In genomic region chr20:58309607-58310290, GRCh38 we compare ENCODE assay signal across 1 cellular context.
A peak's percentile ranks its signal among the peaks of the same experiment; 100 is the strongest.
TF ChIP-seq lines count a peak whose summit lies in the region.

A gene with protein sequence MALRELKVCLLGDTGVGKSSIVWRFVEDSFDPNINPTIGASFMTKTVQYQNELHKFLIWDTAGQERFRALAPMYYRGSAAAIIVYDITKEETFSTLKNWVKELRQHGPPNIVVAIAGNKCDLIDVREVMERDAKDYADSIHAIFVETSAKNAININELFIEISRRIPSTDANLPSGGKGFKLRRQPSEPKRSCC (plus strand): TSS chr20:58309715. CDS start chr20:58309977, 262 bp downstream.

TF ChIP-seq in HepG2, 621 proteins besides CTCF, POLR2A, EP300 and RAD21 (continued from another document and continues in another):
- TF ChIP-seq, protein P1, sequence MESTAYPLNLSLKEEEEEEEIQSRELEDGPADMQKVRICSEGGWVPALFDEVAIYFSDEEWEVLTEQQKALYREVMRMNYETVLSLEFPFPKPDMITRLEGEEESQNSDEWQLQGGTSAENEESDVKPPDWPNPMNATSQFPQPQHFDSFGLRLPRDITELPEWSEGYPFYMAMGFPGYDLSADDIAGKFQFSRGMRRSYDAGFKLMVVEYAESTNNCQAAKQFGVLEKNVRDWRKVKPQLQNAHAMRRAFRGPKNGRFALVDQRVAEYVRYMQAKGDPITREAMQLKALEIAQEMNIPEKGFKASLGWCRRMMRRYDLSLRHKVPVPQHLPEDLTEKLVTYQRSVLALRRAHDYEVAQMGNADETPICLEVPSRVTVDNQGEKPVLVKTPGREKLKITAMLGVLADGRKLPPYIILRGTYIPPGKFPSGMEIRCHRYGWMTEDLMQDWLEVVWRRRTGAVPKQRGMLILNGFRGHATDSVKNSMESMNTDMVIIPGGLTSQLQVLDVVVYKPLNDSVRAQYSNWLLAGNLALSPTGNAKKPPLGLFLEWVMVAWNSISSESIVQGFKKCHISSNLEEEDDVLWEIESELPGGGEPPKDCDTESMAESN (CRISPR knock-in tag; conservative IDR thresholded peaks at IDR 0.05) = peak; percentile 62; the same call in 1 of the 2 replicates
- TF ChIP-seq ZNF709 (CRISPR knock-in tag; IDR thresholded peaks at IDR 0.05) (peak; percentile 78; the same call in 1 of the 2 replicates), ZNF430 (CRISPR knock-in tag; IDR thresholded peaks at IDR 0.05) (peak; percentile 22; the same call in 1 of the 2 replicates), SALL1 (CRISPR knock-in tag; IDR thresholded peaks at IDR 0.05) (peak; percentile 74), ZNF841 (CRISPR knock-in tag; IDR thresholded peaks at IDR 0.05; ENCODE audit: borderline replicate concordance) (no peak), HMG20B (CRISPR knock-in tag; conservative IDR thresholded peaks at IDR 0.05) (no peak), ZNF550 (CRISPR knock-in tag; IDR thresholded peaks at IDR 0.05; ENCODE audit: borderline replicate concordance) (no peak), ZNF766 (CRISPR knock-in tag; IDR thresholded peaks at IDR 0.05; ENCODE audit: borderline replicate concordance) (peak; percentile 56; the same call in 1 of the 2 replicates), HNRNPK (IDR thresholded peaks at IDR 0.05; ENCODE audit: low read depth, low read length, poor library complexity, severe bottlenecking) (peak; percentile 99), IRX3 (CRISPR knock-in tag; IDR thresholded peaks at IDR 0.05; ENCODE audit: borderline replicate concordance, low read depth) (peak; percentile 64; the same call in 1 of the 2 replicates), ZNF562 (CRISPR knock-in tag; IDR thresholded peaks at IDR 0.05; ENCODE audit: borderline replicate concordance) (no peak), PCBP1 (IDR thresholded peaks at IDR 0.05; ENCODE audit: borderline replicate concordance, low read depth, low read length) (peak; percentile 70; the same call in 1 of the 2 replicates), MED1 (CRISPR knock-in tag; IDR thresholded peaks at IDR 0.05) (peak; percentile 23; the same call in 1 of the 2 replicates), RBFOX2 (IDR thresholded peaks at IDR 0.05; ENCODE audit: low read depth, low read length) (peak; percentile 91), ZBTB10 (CRISPR knock-in tag; IDR thresholded peaks at IDR 0.05; ENCODE audit: borderline replicate concordance) (0 out of 2 replicates have a peak, but pooled peaks have one; percentile 34), ZNF24 (IDR thresholded peaks at IDR 0.05) (0 out of 2 replicates have a peak, but pooled peaks have one; percentile 29), HCFC1 (IDR thresholded peaks at IDR 0.05; ENCODE audit: low read depth, low read length) (peak; percentile 25; the same call in 1 of the 2 replicates), SIN3A (IDR thresholded peaks at IDR 0.05; ENCODE audit: borderline replicate concordance, low read depth, low read length) (0 out of 2 replicates have a peak, but pooled peaks have one; percentile 70), YEATS4 (CRISPR knock-in tag; IDR thresholded peaks at IDR 0.05; ENCODE audit: borderline replicate concordance) (peak; percentile 96), NFE2 (CRISPR knock-in tag; IDR thresholded peaks at IDR 0.05) (no peak), PHF8 (CRISPR knock-in tag; IDR thresholded peaks at IDR 0.05) (peak; percentile 70), ZFP36L1 (CRISPR knock-in tag; IDR thresholded peaks at IDR 0.05) (no peak), CBX1 (IDR thresholded peaks at IDR 0.05; ENCODE audit: low read depth) (no peak), ZNF749 (CRISPR knock-in tag; IDR thresholded peaks at IDR 0.05; ENCODE audit: borderline replicate concordance) (0 out of 2 replicates have a peak, but pooled peaks have one; percentile 39), NONO (IDR thresholded peaks at IDR 0.05) (no peak), NONO (CRISPR knock-in tag; conservative IDR thresholded peaks at IDR 0.05) (no peak), ZFP82 (CRISPR knock-in tag; IDR thresholded peaks at IDR 0.05; ENCODE audit: borderline replicate concordance) (peak; percentile 84; the same call in 1 of the 2 replicates), NCOR1 (IDR thresholded peaks at IDR 0.05; ENCODE audit: borderline replicate concordance, low read length) (no peak), ZNF414 (CRISPR knock-in tag; IDR thresholded peaks at IDR 0.05) (no peak), KAT8 (CRISPR knock-in tag; IDR thresholded peaks at IDR 0.05) (0 out of 2 replicates have a peak, but pooled peaks have one; percentile 33), GABPB1 (CRISPR knock-in tag; IDR thresholded peaks at IDR 0.05) (peak; percentile 62; the same call in 1 of the 2 replicates), SATB2 (CRISPR knock-in tag; IDR thresholded peaks at IDR 0.05) (no peak), CREM (IDR thresholded peaks at IDR 0.05) (no peak), CREM (CRISPR knock-in tag; IDR thresholded peaks at IDR 0.05) (no peak), ZNF768 (CRISPR knock-in tag; IDR thresholded peaks at IDR 0.05) (peak; percentile 23; the same call in 1 of the 2 replicates), SAP130 (CRISPR knock-in tag; IDR thresholded peaks at IDR 0.05; ENCODE audit: low read depth) (peak; percentile 77), E2F2 (CRISPR knock-in tag; IDR thresholded peaks at IDR 0.05; ENCODE audit: borderline replicate concordance) (peak; percentile 52; the same call in 1 of the 2 replicates), FOSL1 (CRISPR knock-in tag; IDR thresholded peaks at IDR 0.05; ENCODE audit: borderline replicate concordance) (no peak), MXD4 (CRISPR knock-in tag; IDR thresholded peaks at IDR 0.05) (peak; percentile 32; the same call in 1 of the 2 replicates), KDM5A (IDR thresholded peaks at IDR 0.05; ENCODE audit: borderline replicate concordance, low read length) (peak; percentile 70; the same call in 1 of the 2 replicates), SOX13 (IDR thresholded peaks at IDR 0.05) (no peak), SOX13 (CRISPR knock-in tag; conservative IDR thresholded peaks at IDR 0.05 in 1 of 2, IDR thresholded peaks at IDR 0.05 in 1 of 2) (0 out of 4 replicates have a peak, but pooled peaks of 1 of the 2 experiments have one; percentile 7), AGO2 (optimal IDR thresholded peaks at IDR 0.05; ENCODE audit: low read depth, low read length) (peak; percentile 72), TGIF2 (CRISPR knock-in tag; IDR thresholded peaks at IDR 0.05) (no peak), ZNF724P (CRISPR knock-in tag; IDR thresholded peaks at IDR 0.05; ENCODE audit: borderline replicate concordance) (no peak), ZFX (CRISPR knock-in tag; IDR thresholded peaks at IDR 0.05; ENCODE audit: low read depth) (peak; percentile 95), BCLAF1 (IDR thresholded peaks at IDR 0.05) (no peak), ZNF367 (CRISPR knock-in tag; IDR thresholded peaks at IDR 0.05; ENCODE audit: borderline replicate concordance) (peak; percentile 57; the same call in 1 of the 2 replicates)
- TF ChIP-seq, protein P2, sequence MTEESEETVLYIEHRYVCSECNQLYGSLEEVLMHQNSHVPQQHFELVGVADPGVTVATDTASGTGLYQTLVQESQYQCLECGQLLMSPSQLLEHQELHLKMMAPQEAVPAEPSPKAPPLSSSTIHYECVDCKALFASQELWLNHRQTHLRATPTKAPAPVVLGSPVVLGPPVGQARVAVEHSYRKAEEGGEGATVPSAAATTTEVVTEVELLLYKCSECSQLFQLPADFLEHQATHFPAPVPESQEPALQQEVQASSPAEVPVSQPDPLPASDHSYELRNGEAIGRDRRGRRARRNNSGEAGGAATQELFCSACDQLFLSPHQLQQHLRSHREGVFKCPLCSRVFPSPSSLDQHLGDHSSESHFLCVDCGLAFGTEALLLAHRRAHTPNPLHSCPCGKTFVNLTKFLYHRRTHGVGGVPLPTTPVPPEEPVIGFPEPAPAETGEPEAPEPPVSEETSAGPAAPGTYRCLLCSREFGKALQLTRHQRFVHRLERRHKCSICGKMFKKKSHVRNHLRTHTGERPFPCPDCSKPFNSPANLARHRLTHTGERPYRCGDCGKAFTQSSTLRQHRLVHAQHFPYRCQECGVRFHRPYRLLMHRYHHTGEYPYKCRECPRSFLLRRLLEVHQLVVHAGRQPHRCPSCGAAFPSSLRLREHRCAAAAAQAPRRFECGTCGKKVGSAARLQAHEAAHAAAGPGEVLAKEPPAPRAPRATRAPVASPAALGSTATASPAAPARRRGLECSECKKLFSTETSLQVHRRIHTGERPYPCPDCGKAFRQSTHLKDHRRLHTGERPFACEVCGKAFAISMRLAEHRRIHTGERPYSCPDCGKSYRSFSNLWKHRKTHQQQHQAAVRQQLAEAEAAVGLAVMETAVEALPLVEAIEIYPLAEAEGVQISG (CRISPR knock-in tag; IDR thresholded peaks at IDR 0.05) = peak; percentile 85
- TF ChIP-seq, protein P3, sequence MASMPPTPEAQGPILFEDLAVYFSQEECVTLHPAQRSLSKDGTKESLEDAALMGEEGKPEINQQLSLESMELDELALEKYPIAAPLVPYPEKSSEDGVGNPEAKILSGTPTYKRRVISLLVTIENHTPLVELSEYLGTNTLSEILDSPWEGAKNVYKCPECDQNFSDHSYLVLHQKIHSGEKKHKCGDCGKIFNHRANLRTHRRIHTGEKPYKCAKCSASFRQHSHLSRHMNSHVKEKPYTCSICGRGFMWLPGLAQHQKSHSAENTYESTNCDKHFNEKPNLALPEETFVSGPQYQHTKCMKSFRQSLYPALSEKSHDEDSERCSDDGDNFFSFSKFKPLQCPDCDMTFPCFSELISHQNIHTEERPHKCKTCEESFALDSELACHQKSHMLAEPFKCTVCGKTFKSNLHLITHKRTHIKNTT (CRISPR knock-in tag; IDR thresholded peaks at IDR 0.05) = 0 out of 2 replicates have a peak, but pooled peaks have one; percentile 60
